In the genomic region with DNA sequence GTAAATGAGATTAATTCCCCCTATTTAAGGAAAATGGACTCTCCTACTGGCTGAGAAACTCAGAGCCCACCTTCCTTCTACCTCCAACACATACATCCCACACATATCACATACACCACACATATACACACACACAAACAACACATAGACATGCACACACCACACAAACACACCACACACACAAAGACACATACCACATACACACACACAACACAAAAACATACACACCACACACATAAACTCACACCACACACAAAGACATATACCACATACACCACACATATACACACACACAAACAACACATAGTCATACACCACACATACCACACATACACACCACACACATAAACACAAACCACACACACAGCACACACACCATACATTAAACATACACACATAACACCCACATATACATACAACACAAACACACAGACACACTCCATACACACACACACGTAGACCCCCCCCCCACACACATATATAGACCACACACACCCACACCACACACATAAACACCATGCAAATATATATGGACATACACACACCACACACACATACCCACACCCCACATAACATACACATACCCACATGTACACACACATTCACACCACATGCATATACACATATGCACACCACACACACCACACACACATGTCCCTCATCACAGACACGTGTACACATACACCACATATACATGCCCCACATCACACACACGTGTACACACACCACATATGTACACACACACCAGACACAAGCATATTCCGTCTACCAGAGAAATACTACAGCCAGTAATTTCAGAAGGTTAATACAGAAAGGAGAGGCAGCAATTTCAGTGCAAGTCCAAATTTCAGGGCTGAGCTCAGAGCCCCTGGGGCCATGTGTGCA, we compare ENCODE assay signal across 14 cellular contexts.
A peak's percentile ranks its signal among the peaks of the same experiment; 100 is the strongest.
DNase-seq lines count a peak whose midpoint lies in the region; ATAC-seq, FAIRE-seq and TF ChIP-seq lines count a peak whose summit lies in the region.
"Had no signal": no experiment of that assay in that cellular context is flagged by ENCODE, and none has a peak within 500 bp of the region (broad histone marks: within the 10 kb centered on the region; RNA-seq: fewer than 3 reads in every experiment).

No MANE protein-coding gene starts in this region.

- H3K4me3 ChIP-seq in HepG2 (replicated peaks in 1 of 3; ENCODE audit: insufficient read depth in 1 of 3, low read depth in 2 of 3, low read length in 3 of 3) (no peak overlapping the region), right lobe of liver (no peak overlapping the region), H1 (ENCODE audit: extremely low read depth in 1 of 4, insufficient read depth in 2 of 4, low read depth in 3 of 4, low read length in 4 of 4) (no peak overlapping the region), HAP-1 (no peak overlapping the region)
- H3K4me3 ChIP-seq: GM12878, GM23248 had no signal

- peak overlapping the region; percentile 80 for H3K56ac ChIP-seq in H1 (replicated peaks; ENCODE audit: insufficient read length, low read depth, low read length)

- intact Hi-C loops in HepG2 (cut with micrococcal nuclease; ENCODE audit: unreplicated experiment), result no loop called here
- intact Hi-C loops in right lobe of liver (cut with DNase I), result no loop called here
- intact Hi-C loops in sciatic nerve (cut with DNase I), result no loop called here

- in situ Hi-C loops in HepG2 (cut with HindIII; ENCODE audit: extremely low pct_ligation_motif_present, low pct_unique_long_range_greater_than_20kb) (no loop called here), HAP-1 (cut with MboI; ENCODE audit: low sequenced_read_pairs) (no loop called here)

- no peak for ATAC-seq in HepG2
- no peak for ATAC-seq in right lobe of liver
- peak; percentile 19 for ATAC-seq in sciatic nerve
- no peak for ATAC-seq in stimulated activated naive CD8-positive, alpha-beta T cell treated with anti-CD3 and anti-CD28 coated beads, Interleukin-15, Interleukin-2, amounts not matched to agents 100 U/mL and 50 U/mL, for 24 hours
- ATAC-seq: GM12878 had no signal

- H3K9ac ChIP-seq in HepG2 (ENCODE audit: insufficient read depth, low read depth, low read length), result no peak overlapping the region
- H3K9ac ChIP-seq in H1 (replicated peaks in 1 of 4; ENCODE audit: extremely low read depth in 1 of 4, low read depth in 3 of 4, low read length in 3 of 4), result no peak overlapping the region
- H3K9ac ChIP-seq: GM23248 had no signal

- DNase-seq in HepG2 (ENCODE audit: low spot score), result no peak
- no peak for DNase-seq in right lobe of liver
- DNase-seq in H1 (ENCODE audit: low read depth in 1 of 2, low spot score in 2 of 2), result no peak
- no peak for DNase-seq in sciatic nerve (ENCODE audit: low spot score)
- no peak for DNase-seq in stimulated activated naive CD8-positive, alpha-beta T cell treated with anti-CD3 and anti-CD28 coated beads, Interleukin-15, Interleukin-2, amounts not matched to agents 100 U/mL and 50 U/mL, for 24 hours
- DNase-seq in HAP-1 (ENCODE audit: low spot score in 2 of 2), result no peak
- DNase-seq in SIG-M5 (lab: John Stamatoyannopoulos, UW), result no peak
- DNase-seq: 8988T; CD4-positive, alpha-beta memory T cell; DMS79; GM23248; H7 had no signal

- no TSS peak for BruUV-seq in HepG2 (replicated peaks; lab: Mats Ljungman, UMichigan)

- CTCF ChIA-PET in HepG2 (lab: Yijun Ruan, JAX; ENCODE audit: low intra/inter-chr PET ratio, low total read pairs) (no interaction called here), H1 (lab: Charles Lee; ENCODE audit: partially characterized antibody) (interaction anchor here (0.7 to 1.4 kb wide), 3 partner anchors 14 to 168 kb away, joined by 3 to 6 read pairs (median 5); no protein-coding TSS in a partner anchor)

- TF ChIP-seq CTCF in HepG2 (CRISPR knock-in tag; IDR thresholded peaks at IDR 0.05) (no peak), right lobe of liver (IDR thresholded peaks at IDR 0.05) (no peak), H1 (IDR thresholded peaks at IDR 0.05; ENCODE audit: control extremely low read depth in 1 of 3, insufficient read depth in 1 of 3, low read depth in 1 of 3, low read length in 3 of 3) (no peak)

- peak overlapping the region; percentile 57 for H3K23ac ChIP-seq in H1 (ENCODE audit: insufficient read length)

- FAIRE-seq in HepG2 (lab: Jason Lieb, UNC) (peak; percentile 64), H1 (lab: Jason Lieb, UNC) (no peak)
- FAIRE-seq: GM12878 had no signal

- H3K4me2 ChIP-seq in HepG2 (ENCODE audit: low read depth, low read length) (no peak overlapping the region), H1 (ENCODE audit: insufficient read depth in 1 of 2, low read depth in 2 of 2, low read length in 2 of 2) (no peak overlapping the region)

- H4K20me1 ChIP-seq in HepG2 (ENCODE audit: insufficient read depth, low read length) (no peaks in the 10 kb centered on the region), H1 (replicated peaks in 1 of 2; ENCODE audit: control insufficient read depth in 1 of 2, insufficient read depth in 2 of 2, low read length in 2 of 2) (peaks cover 0 to 11% of the 10 kb centered on the region in 2 experiments)

- no peaks in the 10 kb centered on the region for H3K9me3 ChIP-seq in HepG2 (ENCODE audit: low read length)
- no peaks in the 10 kb centered on the region for H3K9me3 ChIP-seq in right lobe of liver
- H3K9me3 ChIP-seq in H1 (ENCODE audit: insufficient read depth in 2 of 2, low read depth in 1 of 2, low read length in 1 of 2), result no peaks in the 10 kb centered on the region
- H3K9me3 ChIP-seq in HAP-1, result no peaks in the 10 kb centered on the region

- H4K91ac ChIP-seq in H1 (replicated peaks; ENCODE audit: insufficient read length, low read length), result peak overlapping the region; percentile 37

- H4K8ac ChIP-seq in H1 (ENCODE audit: extremely low read depth, insufficient read depth, low read length), result no peak overlapping the region

- no peaks in the 10 kb centered on the region for H3K4me1 ChIP-seq in HepG2 (ENCODE audit: insufficient read depth, low read length)
- no peaks in the 10 kb centered on the region for H3K4me1 ChIP-seq in right lobe of liver
- H3K4me1 ChIP-seq in H1 (replicated peaks in 1 of 4; ENCODE audit: control insufficient read depth in 3 of 4, insufficient read depth in 4 of 4, low read length in 3 of 4), result peaks cover 0 to 11% (median 5%) of the 10 kb centered on the region in 4 experiments; a peak in 3 of 7 replicates
- H3K4me1 ChIP-seq in HAP-1, result no peaks in the 10 kb centered on the region

- no peak overlapping the region for H3K18ac ChIP-seq in H1 (ENCODE audit: extremely low read depth, low read length)

- H2AFZ ChIP-seq in HepG2 (ENCODE audit: low read length) (no peak overlapping the region), H1 (ENCODE audit: low read length) (no peak overlapping the region)
- H2AFZ ChIP-seq: GM23248 had no signal

- H4K5ac ChIP-seq in H1 (ENCODE audit: insufficient read length, low read depth, low read length), result no peak overlapping the region

- no peak overlapping the region for H2BK120ac ChIP-seq in H1 (replicated peaks; ENCODE audit: low read depth, low read length)

- no peak overlapping the region for H2AK5ac ChIP-seq in H1 (ENCODE audit: low read depth, low read length)

- H2BK20ac ChIP-seq in H1 (ENCODE audit: low read length), result no peak overlapping the region

- H3K27ac ChIP-seq in HepG2 (ENCODE audit: extremely low read length, insufficient read depth, low read length) (no peak overlapping the region), right lobe of liver (no peak overlapping the region), H1 (ENCODE audit: low read depth, low read length) (no peak overlapping the region)
- H3K27ac ChIP-seq: C4-2B, GM23248 had no signal

- TF ChIP-seq POLR2A in HepG2 (IDR thresholded peaks at IDR 0.05; ENCODE audit: insufficient read depth in 1 of 2, low read depth in 2 of 2, low read length in 2 of 2), result no peak
- no peak for TF ChIP-seq POLR2A in right lobe of liver (IDR thresholded peaks at IDR 0.05)
- no peak for TF ChIP-seq POLR2A in H1 (IDR thresholded peaks at IDR 0.05; ENCODE audit: control extremely low read depth in 1 of 2, low read depth in 2 of 2, low read length in 2 of 2)

- POLR2A ChIA-PET in HepG2 (lab: Yijun Ruan, JAX), result no interaction called here
- POLR2A ChIA-PET in H1 (lab: Charles Lee; ENCODE audit: partially characterized antibody), result no interaction called here

- H3K4ac ChIP-seq in H1 (replicated peaks; ENCODE audit: insufficient read length, low read depth, low read length), result no peak overlapping the region

- no peaks in the 10 kb centered on the region for H3K79me2 ChIP-seq in HepG2 (ENCODE audit: insufficient read depth, low read length)
- H3K79me2 ChIP-seq in H1 (ENCODE audit: control insufficient read depth in 1 of 2, insufficient read depth in 2 of 2, low read length in 2 of 2), result peaks cover 0 to 3% of the 10 kb centered on the region in 2 experiments; a peak in 1 of 4 replicates

- 16% methylated on average over 4 of the region's 4 CpGs for WGBS in HepG2 (ENCODE audit: low lambda C conversion rate)
- WGBS in right lobe of liver (ENCODE audit: insufficient coverage, low coverage, low lambda C conversion rate, missing lambda C conversion rate), result 37% methylated on average over 4 of the region's 4 CpGs
- 90% methylated on average over 4 of the region's 4 CpGs; no CpG with 5 or more reads in 1 of the 2 experiments for WGBS in H1 (ENCODE audit: extremely low coverage in 1 of 2, insufficient coverage in 1 of 2, insufficient read length in 1 of 2, insufficient replicate concordance in 2 of 2, low coverage in 1 of 2, low lambda C conversion rate in 2 of 2, missing lambda C conversion rate in 1 of 2), 2 experiments

- H2BK5ac ChIP-seq in H1 (ENCODE audit: low read depth, low read length), result no peak overlapping the region

- no peak for TF ChIP-seq EP300 in HepG2 (IDR thresholded peaks at IDR 0.05; ENCODE audit: low read depth in 2 of 2, low read length in 2 of 2)
- no peak for TF ChIP-seq EP300 in HepG2 (CRISPR knock-in tag; IDR thresholded peaks at IDR 0.05; ENCODE audit: borderline replicate concordance)
- no peak for TF ChIP-seq EP300 in H1 (IDR thresholded peaks at IDR 0.05; ENCODE audit: borderline replicate concordance in 1 of 2, low read depth in 2 of 2, low read length in 2 of 2)

- no peak overlapping the region for H2BK15ac ChIP-seq in H1 (ENCODE audit: low read length)

- H2BK12ac ChIP-seq in H1 (ENCODE audit: low read depth, low read length), result no peak overlapping the region

- H3K27me3 ChIP-seq in HepG2 (ENCODE audit: control insufficient read depth in 1 of 2, insufficient read depth in 2 of 2, low read length in 2 of 2), result peaks cover 0 to 20% of the 10 kb centered on the region in 2 experiments; a peak in 2 of 5 replicates
- H3K27me3 ChIP-seq in right lobe of liver, result no peaks in the 10 kb centered on the region
- no peaks in the 10 kb centered on the region for H3K27me3 ChIP-seq in H1 (replicated peaks in 1 of 4; ENCODE audit: control insufficient read depth in 3 of 4, extremely low read depth in 1 of 4, insufficient read depth in 3 of 4, low read length in 3 of 4)
- no peaks in the 10 kb centered on the region for H3K27me3 ChIP-seq in HAP-1 (ENCODE audit: low read depth)

- peaks cover 10% of the 10 kb centered on the region; the same call in 1 of the 2 replicates for H3K23me2 ChIP-seq in H1 (ENCODE audit: low read depth, low read length)

- H3K79me1 ChIP-seq in H1 (ENCODE audit: low read depth, low read length), result no peaks in the 10 kb centered on the region; the same call in 1 of the 2 replicates

- H3K14ac ChIP-seq in H1 (ENCODE audit: insufficient read length), result no peak overlapping the region

- H3K36me3 ChIP-seq in HepG2 (replicated peaks in 1 of 2; ENCODE audit: control insufficient read depth in 1 of 2, insufficient read depth in 2 of 2, low read length in 2 of 2), result no peaks in the 10 kb centered on the region
- no peaks in the 10 kb centered on the region for H3K36me3 ChIP-seq in right lobe of liver
- H3K36me3 ChIP-seq in H1 (ENCODE audit: control insufficient read depth in 2 of 4, insufficient read depth in 4 of 4, low read length in 3 of 4), result peaks cover 0 to 5% (median 1%) of the 10 kb centered on the region in 4 experiments; a peak in 3 of 8 replicates
- peaks cover 4% of the 10 kb centered on the region; the same call in 1 of the 2 replicates for H3K36me3 ChIP-seq in HAP-1 (replicated peaks)

- no peak for TF ChIP-seq RAD21 in HepG2 (CRISPR knock-in tag; IDR thresholded peaks at IDR 0.05)
- TF ChIP-seq RAD21 in H1 (IDR thresholded peaks at IDR 0.05 in 1 of 2, conservative IDR thresholded peaks at IDR 0.05 in 1 of 2; ENCODE audit: low read depth in 2 of 2, low read length in 2 of 2), result no peak
